ENCODE assay signal across 9 cellular contexts in genomic region chr14:69484444-69485113, GRCh38. TPM values are rescaled to one million over a fixed set of nuclear protein-coding genes. Genes with fewer than 3 reads are reported as not detected.
DNase-seq lines count a peak whose midpoint lies in the region; ATAC-seq and TF ChIP-seq lines count a peak whose summit lies in the region.
"Had no signal": no experiment of that assay in that cellular context is flagged by ENCODE, and none has a peak within 500 bp of the region (broad histone marks: within the 10 kb centered on the region; RNA-seq: fewer than 3 reads in every experiment).

Gene PLEKHD1 (plus strand): TSS chr14:69484728. CDS start chr14:69484966, 238 bp downstream.

- H3K14ac ChIP-seq in neuronal stem cell (ENCODE audit: low read length) = peak within 1 kb of the TSS; percentile 38

- H3K79me1 ChIP-seq in neuronal stem cell (ENCODE audit: low read depth, low read length) = peaks cover 2% of the 10 kb centered on the region

- H2AFZ ChIP-seq in neuronal stem cell (ENCODE audit: low read length) = peak within 1 kb of the TSS; percentile 89

- DNase-seq in COLO668 (lab: John Stamatoyannopoulos, UW; ENCODE audit: unreplicated experiment) (peak; percentile 55), NCI-H69 (lab: John Stamatoyannopoulos, UW) (peak; percentile 91), foreskin keratinocyte (no peak), neuronal stem cell (ENCODE audit: low spot score) (peak; percentile 45), activated gamma-delta T cell treated with Interleukin-2 at 50 U/mL for 16 hours (no peak)

- no CpG with 5 or more reads among the region's 72 CpGs for WGBS in neuronal stem cell (ENCODE audit: extremely low coverage in 2 of 2, insufficient read length in 2 of 2, insufficient replicate concordance in 1 of 2), 2 donors

- no peak within 1 kb of the TSS for H4K8ac ChIP-seq in neuronal stem cell (ENCODE audit: low read depth, low read length)

- H3K9ac ChIP-seq in neuronal stem cell (ENCODE audit: low read depth, low read length, poor library complexity) = peak within 1 kb of the TSS; percentile 82

- H2AK5ac ChIP-seq in neuronal stem cell (ENCODE audit: low read depth, low read length) = peak within 1 kb of the TSS; percentile 56

- H3K36me3 ChIP-seq in neuronal stem cell (replicated peaks in 1 of 2; ENCODE audit: control insufficient read depth in 2 of 2, insufficient read depth in 2 of 2, low read length in 2 of 2) = no peaks in the 10 kb centered on the region

- H2BK12ac ChIP-seq in neuronal stem cell (ENCODE audit: low read length) = no peak within 1 kb of the TSS

- no peak within 1 kb of the TSS for H2BK120ac ChIP-seq in neuronal stem cell (ENCODE audit: low read depth, low read length)

- no peak within 1 kb of the TSS for H4K91ac ChIP-seq in neuronal stem cell (ENCODE audit: low read depth, low read length, poor library complexity)

- peak within 1 kb of the TSS; percentile 66 for H3K23ac ChIP-seq in neuronal stem cell (ENCODE audit: low read depth, low read length, poor library complexity)

- H3K4ac ChIP-seq in neuronal stem cell (ENCODE audit: low read length) = no peak within 1 kb of the TSS

- peak within 1 kb of the TSS; percentile 59 for H2BK15ac ChIP-seq in neuronal stem cell (ENCODE audit: low read length)

- ATAC-seq in foreskin keratinocyte (peak; percentile 17), HG02763 (IDR thresholded peaks at IDR 0.05; ENCODE audit: unreplicated experiment) (no peak), HG02798 (IDR thresholded peaks at IDR 0.05; ENCODE audit: poor library complexity, unreplicated experiment) (no peak), HG03175 (IDR thresholded peaks at IDR 0.05; ENCODE audit: unreplicated experiment) (no peak)

- H3K4me1 ChIP-seq in foreskin keratinocyte (no peaks in the 10 kb centered on the region), neuronal stem cell (ENCODE audit: control insufficient read depth in 2 of 2, insufficient read depth in 1 of 2, low read depth in 1 of 2, low read length in 2 of 2) (peaks cover 10 to 28% of the 10 kb centered on the region in 2 donors)

- peaks cover 0 to 6% of the 10 kb centered on the region in 2 donors for H3K9me3 ChIP-seq in neuronal stem cell (replicated peaks in 1 of 2; ENCODE audit: control insufficient read depth in 2 of 2, insufficient read depth in 1 of 2, low read depth in 1 of 2, low read length in 2 of 2)

- H3K18ac ChIP-seq in neuronal stem cell (ENCODE audit: low read length) = peak within 1 kb of the TSS; percentile 88

- H3K4me2 ChIP-seq in neuronal stem cell (ENCODE audit: insufficient read depth, low read length, poor library complexity, severe bottlenecking) = peak within 1 kb of the TSS; percentile 100

- no peak within 1 kb of the TSS for H2BK5ac ChIP-seq in neuronal stem cell (ENCODE audit: low read length)

- peaks cover 93% of the 10 kb centered on the region for H3K27me3 ChIP-seq in foreskin keratinocyte
- H3K27me3 ChIP-seq in neuronal stem cell (ENCODE audit: control insufficient read depth in 3 of 3, insufficient read depth in 3 of 3, low read depth in 1 of 3, low read length in 3 of 3) = peaks cover 19 to 79% (median 47%) of the 10 kb centered on the region in 3 experiments

- TF ChIP-seq CTCF in foreskin keratinocyte (conservative IDR thresholded peaks at IDR 0.05) = no peak

- H3K4me3 ChIP-seq in neuronal stem cell (ENCODE audit: low read length in 2 of 2) = peak within 1 kb of the TSS; percentile 28 to 82

- H3K27ac ChIP-seq in foreskin keratinocyte (no peak within 1 kb of the TSS), neuronal stem cell (replicated peaks; ENCODE audit: low read length) (no peak within 1 kb of the TSS)
- H3K27ac ChIP-seq: epithelial cell of prostate had no signal

RNA-seq across cellular contexts. Expression of gene PLEKHD1, which starts in this region (rescaled TPM):
- not detected in 2 replicates for total RNA-seq in foreskin keratinocyte
- polyA plus RNA-seq in foreskin keratinocyte = not detected in 2 replicates
- 0.08 TPM for polyA plus RNA-seq in neuronal stem cell (2013, experiment 1 of 2)
- polyA plus RNA-seq in neuronal stem cell (2013, experiment 2 of 2) = 0.08 TPM

Comparison
In these comparisons a context has a peak if more than half of its experiments do, and no peak if none do; other contexts are left out.
1. Peak in ATAC-seq in foreskin keratinocyte; RNA of the gene not detected or under 1 TPM.
2. DNase-seq: peak in COLO668 (single experiment), NCI-H69 (single experiment) and neuronal stem cell (single experiment); none in foreskin keratinocyte (0 of 2) and activated gamma-delta T cell treated with Interleukin-2 at 50 U/mL for 16 hours (single experiment).